Comparison of ENCODE assay signal across 9 cellular contexts in the genomic region with DNA sequence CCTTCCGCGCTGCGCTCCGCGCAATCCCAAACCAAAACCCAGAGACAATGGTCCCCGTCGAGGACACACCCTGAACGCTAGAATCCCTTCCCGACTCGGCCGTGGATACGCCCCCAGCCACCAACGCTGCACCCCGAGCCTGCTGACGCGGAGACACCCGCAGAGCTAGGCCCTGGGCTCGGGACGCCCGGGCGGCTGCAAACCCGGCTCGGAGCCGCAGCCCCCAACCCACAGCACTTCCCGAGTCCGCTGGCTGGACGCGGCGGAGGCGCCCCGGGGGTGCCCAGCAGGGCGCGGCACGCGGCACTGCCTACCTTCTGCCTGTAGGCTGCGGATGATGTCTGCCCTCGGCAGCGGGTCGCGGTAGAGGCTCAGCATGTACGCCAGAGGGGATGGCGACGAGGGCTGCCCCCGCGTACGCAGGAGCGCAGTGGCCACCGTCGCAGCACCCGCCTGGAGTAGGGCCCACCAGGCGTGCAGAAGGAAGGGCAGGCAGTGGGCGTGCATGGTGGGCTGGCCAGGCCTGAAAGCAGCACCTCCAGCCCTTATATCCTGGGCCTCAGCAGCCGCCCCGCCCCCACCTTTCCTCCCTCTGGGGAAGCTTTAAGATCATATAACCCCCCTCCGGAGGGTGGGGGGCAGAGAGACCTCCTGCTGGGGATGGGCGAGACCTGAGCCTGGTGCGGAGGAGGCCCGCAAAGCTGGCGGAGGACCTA. TPM values are rescaled to one million over a fixed set of nuclear protein-coding genes. Genes with fewer than 3 reads are reported as not detected.
DNase-seq lines count a peak whose midpoint lies in the region; ATAC-seq and FAIRE-seq lines count a peak whose summit lies in the region.
"Had no signal": no experiment of that assay in that cellular context is flagged by ENCODE, and none has a peak within 500 bp of the region (broad histone marks: within the 10 kb centered on the region; RNA-seq: fewer than 3 reads in every experiment).

A gene (minus strand): TSS at position 521 of the 716 bp plus-strand sequence. CDS start 14 bp downstream, at position 507.

- DNase-seq in NCI-H345 (lab: John Stamatoyannopoulos, UW): peak; percentile 3
- no peak for DNase-seq in NCI-H345 treated with DMSO at 0.1 percent for 48 hours (lab: John Stamatoyannopoulos, UW; ENCODE audit: unreplicated experiment)
- peak; percentile 43 for DNase-seq in activated naive CD8-positive, alpha-beta T cell treated with anti-CD3 and anti-CD28 coated beads, Interleukin-2, amount 10 ng/mL, durations not matched to agents 7 days and 5 days
- peak; percentile 54 for DNase-seq in iPS-NIHi7 (ENCODE audit: extremely low spot score)
- no peak for DNase-seq in stimulated activated naive B cell treated with anti-CD40 and anti-IgM and Interleukin-4, amounts not matched to agents 10 μg/mL and 1 μg/mL and 100 μg/mL, for 72 hours
- no peak for DNase-seq in HTR-8/SVneo (ENCODE audit: insufficient read length, low spot score)
- DNase-seq in dedifferentiated amniotic fluid mesenchymal stem cell (ENCODE audit: extremely low spot score): no peak
- DNase-seq: ACHN had no signal

- peaks cover 6% of the 10 kb centered on the region for H3K4me1 Mint-ChIP-seq in activated naive CD8-positive, alpha-beta T cell treated with anti-CD3 and anti-CD28 coated beads, Interleukin-2, amount 10 ng/mL, durations not matched to agents 7 days and 5 days
- peaks cover 9 to 21% of the 10 kb centered on the region in 2 donors for H3K4me1 Mint-ChIP-seq in stimulated activated naive B cell treated with anti-CD40 and anti-IgM and Interleukin-4, amounts not matched to agents 10 μg/mL and 1 μg/mL and 100 μg/mL, for 72 hours

- ATAC-seq in activated naive CD8-positive, alpha-beta T cell treated with anti-CD3 and anti-CD28 coated beads, Interleukin-2, amount 10 ng/mL, durations not matched to agents 7 days and 5 days (ENCODE audit: low read depth): peak; percentile 48
- peak; percentile 39 to 50 for ATAC-seq in stimulated activated naive B cell treated with anti-CD40 and anti-IgM and Interleukin-4, amounts not matched to agents 10 μg/mL and 1 μg/mL and 100 μg/mL, for 72 hours (replicated peaks)
- ATAC-seq in HG03045 (IDR thresholded peaks at IDR 0.05; ENCODE audit: unreplicated experiment): no peak

- no peak for FAIRE-seq in HTR-8/SVneo (lab: Jason Lieb, UNC)

- H3K4me3 Mint-ChIP-seq in activated naive CD8-positive, alpha-beta T cell treated with anti-CD3 and anti-CD28 coated beads, Interleukin-2, amount 10 ng/mL, durations not matched to agents 7 days and 5 days: peak within 1 kb of the TSS; percentile 79
- H3K4me3 Mint-ChIP-seq in stimulated activated naive B cell treated with anti-CD40 and anti-IgM and Interleukin-4, amounts not matched to agents 10 μg/mL and 1 μg/mL and 100 μg/mL, for 72 hours: peak within 1 kb of the TSS; percentile 71 to 75

- H3K36me3 Mint-ChIP-seq in activated naive CD8-positive, alpha-beta T cell treated with anti-CD3 and anti-CD28 coated beads, Interleukin-2, amount 10 ng/mL, durations not matched to agents 7 days and 5 days: no peaks in the 10 kb centered on the region
- no peaks in the 10 kb centered on the region for H3K36me3 Mint-ChIP-seq in stimulated activated naive B cell treated with anti-CD40 and anti-IgM and Interleukin-4, amounts not matched to agents 10 μg/mL and 1 μg/mL and 100 μg/mL, for 72 hours

- no peak within 1 kb of the TSS for H3K27ac Mint-ChIP-seq in activated naive CD8-positive, alpha-beta T cell treated with anti-CD3 and anti-CD28 coated beads, Interleukin-2, amount 10 ng/mL, durations not matched to agents 7 days and 5 days
- H3K27ac Mint-ChIP-seq in stimulated activated naive B cell treated with anti-CD40 and anti-IgM and Interleukin-4, amounts not matched to agents 10 μg/mL and 1 μg/mL and 100 μg/mL, for 72 hours: peak within 1 kb of the TSS; percentile 51

- no peaks in the 10 kb centered on the region for H3K9me3 Mint-ChIP-seq in activated naive CD8-positive, alpha-beta T cell treated with anti-CD3 and anti-CD28 coated beads, Interleukin-2, amount 10 ng/mL, durations not matched to agents 7 days and 5 days
- no peaks in the 10 kb centered on the region for H3K9me3 Mint-ChIP-seq in stimulated activated naive B cell treated with anti-CD40 and anti-IgM and Interleukin-4, amounts not matched to agents 10 μg/mL and 1 μg/mL and 100 μg/mL, for 72 hours

- H3K27me3 Mint-ChIP-seq in activated naive CD8-positive, alpha-beta T cell treated with anti-CD3 and anti-CD28 coated beads, Interleukin-2, amount 10 ng/mL, durations not matched to agents 7 days and 5 days: peaks cover 57% of the 10 kb centered on the region
- peaks cover 36 to 52% of the 10 kb centered on the region in 2 donors for H3K27me3 Mint-ChIP-seq in stimulated activated naive B cell treated with anti-CD40 and anti-IgM and Interleukin-4, amounts not matched to agents 10 μg/mL and 1 μg/mL and 100 μg/mL, for 72 hours

- POLR2A ChIA-PET in activated naive CD8-positive, alpha-beta T cell treated with anti-CD3 and anti-CD28 coated beads, Interleukin-2, amount 10 ng/mL, durations not matched to agents 7 days and 5 days (lab: Charles Lee): interaction anchor here (1.6 kb wide), 1 partner anchor 37 kb away, joined by 4 read pairs; a partner anchor contains a TSS

RNA-seq across cellular contexts. Expression of the gene that starts here (rescaled TPM):
- total RNA-seq in activated naive CD8-positive, alpha-beta T cell treated with anti-CD3 and anti-CD28 coated beads, Interleukin-2, amount 10 ng/mL, durations not matched to agents 7 days and 5 days: not detected

Comparison
In these comparisons a context has a peak if more than half of its experiments do, and no peak if none do; other contexts are left out.
1. DNase-seq: peak in NCI-H345 (single experiment) and iPS-NIHi7 (single experiment); none in NCI-H345 treated with DMSO at 0.1 percent for 48 hours (single experiment), stimulated activated naive B cell treated with anti-CD40 and anti-IgM and Interleukin-4, amounts not matched to agents 10 μg/mL and 1 μg/mL and 100 μg/mL, for 72 hours (single experiment), HTR-8/SVneo (single experiment) and dedifferentiated amniotic fluid mesenchymal stem cell (single experiment).
2. Peak in DNase-seq and ATAC-seq in activated naive CD8-positive, alpha-beta T cell treated with anti-CD3 and anti-CD28 coated beads, Interleukin-2, amount 10 ng/mL, durations not matched to agents 7 days and 5 days; RNA of the gene not detected or under 1 TPM.